15 cellular contexts compared by ENCODE assay signal in genomic region chr9:130661461-130662098, GRCh38. TPM values are rescaled to one million over a fixed set of nuclear protein-coding genes. Genes with fewer than 3 reads are reported as not detected.
DNase-seq lines count a peak whose midpoint lies in the region; ATAC-seq and TF ChIP-seq lines count a peak whose summit lies in the region.
"Had no signal": no experiment of that assay in that cellular context is flagged by ENCODE, and none has a peak within 500 bp of the region (broad histone marks: within the 10 kb centered on the region; RNA-seq: fewer than 3 reads in every experiment).

No MANE protein-coding gene starts in this region.

- DNase-seq in Right ventricle myocardium inferior (ENCODE audit: missing footprints) (peak; percentile 59), cardiac septum (ENCODE audit: low spot score) (no peak), WTC11 (ENCODE audit: low spot score) (peak; percentile 29), lower lobe of right lung (no peak), GM10266 (ENCODE audit: extremely low spot score) (no peak), DMS79 (lab: John Stamatoyannopoulos, UW) (no peak)
- no peak for DNase-seq in stimulated activated naive B cell treated with anti-CD40 and anti-IgM and Interleukin-4, amounts not matched to agents 10 μg/mL and 1 μg/mL and 100 μg/mL, for 72 hours
- DNase-seq in activated T-cell treated with anti-CD3 and anti-CD28 coated beads, Interleukin-2, amount 50 U/mL, for 1 hour = no peak
- DNase-seq: activated naive CD4-positive, alpha-beta T cell treated with anti-CD3 and anti-CD28 coated beads for 36 hours; central memory CD4-positive, alpha-beta T cell; stimulated activated CD4-positive, alpha-beta T cell treated with anti-CD3 and anti-CD28 coated beads, Interleukin-12 subunit alpha, Interleukin-12 subunit beta, amount 100 ng/mL, for 4 hours; testis had no signal

- no peak overlapping the region for H3K27ac Mint-ChIP-seq in WTC11
- H3K27ac Mint-ChIP-seq in stimulated activated naive B cell treated with anti-CD40 and anti-IgM and Interleukin-4, amounts not matched to agents 10 μg/mL and 1 μg/mL and 100 μg/mL, for 72 hours = peak overlapping the region; percentile 81
- H3K27ac Mint-ChIP-seq: activated naive CD4-positive, alpha-beta T cell treated with anti-CD3 and anti-CD28 coated beads for 36 hours; natural killer cell treated with Interleukin-12 subunit alpha and Interleukin-12 subunit beta and Interleukin-15 and Interleukin-18, amount 100 ng/mL, for 72 hours had no signal

- ATAC-seq in Right ventricle myocardium inferior = no peak
- ATAC-seq in WTC11 = no peak
- no peak for ATAC-seq in lower lobe of right lung
- ATAC-seq in stimulated activated naive B cell treated with anti-CD40 and anti-IgM and Interleukin-4, amounts not matched to agents 10 μg/mL and 1 μg/mL and 100 μg/mL, for 72 hours (replicated peaks) = no peak

- peaks cover 6% of the 10 kb centered on the region; the same call in 1 of the 2 replicates for H3K36me3 Mint-ChIP-seq in WTC11
- H3K36me3 Mint-ChIP-seq in stimulated activated naive B cell treated with anti-CD40 and anti-IgM and Interleukin-4, amounts not matched to agents 10 μg/mL and 1 μg/mL and 100 μg/mL, for 72 hours = peaks cover 1 to 6% of the 10 kb centered on the region in 2 donors

- H3K27me3 ChIP-seq in lower lobe of right lung (ENCODE audit: low read depth) = peaks cover 100% of the 10 kb centered on the region

- no peaks in the 10 kb centered on the region for H3K36me3 ChIP-seq in lower lobe of right lung
- H3K36me3 ChIP-seq: left lung had no signal

- peak overlapping the region; percentile 70 for H3K4me3 Mint-ChIP-seq in WTC11
- peak overlapping the region; percentile 19 to 25 for H3K4me3 Mint-ChIP-seq in stimulated activated naive B cell treated with anti-CD40 and anti-IgM and Interleukin-4, amounts not matched to agents 10 μg/mL and 1 μg/mL and 100 μg/mL, for 72 hours
- H3K4me3 Mint-ChIP-seq: activated naive CD4-positive, alpha-beta T cell treated with anti-CD3 and anti-CD28 coated beads for 36 hours; natural killer cell treated with Interleukin-12 subunit alpha and Interleukin-12 subunit beta and Interleukin-15 and Interleukin-18, amount 100 ng/mL, for 72 hours had no signal

- H3K9me3 ChIP-seq in lower lobe of right lung = no peaks in the 10 kb centered on the region
- H3K9me3 ChIP-seq: left lung, testis had no signal

- no peak overlapping the region for H3K27ac ChIP-seq in lower lobe of right lung
- H3K27ac ChIP-seq: left lung, testis had no signal

- peaks cover 100% of the 10 kb centered on the region for H3K27me3 Mint-ChIP-seq in WTC11 (ENCODE audit: low read depth)
- H3K27me3 Mint-ChIP-seq in stimulated activated naive B cell treated with anti-CD40 and anti-IgM and Interleukin-4, amounts not matched to agents 10 μg/mL and 1 μg/mL and 100 μg/mL, for 72 hours = peaks cover 59 to 97% of the 10 kb centered on the region in 2 donors

- H3K9me3 Mint-ChIP-seq in WTC11 = no peaks in the 10 kb centered on the region
- H3K9me3 Mint-ChIP-seq in stimulated activated naive B cell treated with anti-CD40 and anti-IgM and Interleukin-4, amounts not matched to agents 10 μg/mL and 1 μg/mL and 100 μg/mL, for 72 hours = no peaks in the 10 kb centered on the region
- H3K9me3 Mint-ChIP-seq: activated naive CD4-positive, alpha-beta T cell treated with anti-CD3 and anti-CD28 coated beads for 36 hours; natural killer cell treated with Interleukin-12 subunit alpha and Interleukin-12 subunit beta and Interleukin-15 and Interleukin-18, amount 100 ng/mL, for 72 hours had no signal

- peaks cover 62% of the 10 kb centered on the region for H3K4me1 ChIP-seq in lower lobe of right lung

- TF ChIP-seq CTCF in WTC11 (IDR thresholded peaks at IDR 0.05) (no peak), lower lobe of right lung (IDR thresholded peaks at IDR 0.05) (no peak), GM10266 (IDR thresholded peaks at IDR 0.05; ENCODE audit: control insufficient read depth, insufficient read depth, low read depth, missing control alignments) (no peak)

- POLR2A ChIA-PET in WTC11 (lab: Charles Lee) = no interaction called here

- intact Hi-C loops in Right ventricle myocardium inferior (cut with DNase I) = no loop called here
- intact Hi-C loops in cardiac septum (cut with DNase I) = no loop called here
- intact Hi-C loops in lower lobe of right lung (cut with DNase I) = no loop called here

- H3K4me3 ChIP-seq in lower lobe of right lung = peak overlapping the region; percentile 40

- peaks cover 24% of the 10 kb centered on the region for H3K4me1 Mint-ChIP-seq in WTC11
- H3K4me1 Mint-ChIP-seq in stimulated activated naive B cell treated with anti-CD40 and anti-IgM and Interleukin-4, amounts not matched to agents 10 μg/mL and 1 μg/mL and 100 μg/mL, for 72 hours = peaks cover 28 to 64% of the 10 kb centered on the region in 2 donors

- CTCF ChIA-PET in WTC11 (lab: Charles Lee) = interaction anchor here (0.6 to 4.5 kb wide), 4 partner anchors 19 to 656 kb away, joined by 3 to 39 read pairs (median 4); no protein-coding TSS in a partner anchor

TF ChIP-seq in WTC11, 78 proteins besides CTCF, POLR2A, EP300 and RAD21 (continues in another document):
- TF ChIP-seq CBFB (CRISPR knock-in tag; IDR thresholded peaks at IDR 0.05; ENCODE audit: low read depth) = no peak
- TF ChIP-seq IRF1 (CRISPR knock-in tag; IDR thresholded peaks at IDR 0.05) = no peak
- no peak for TF ChIP-seq PREB (CRISPR knock-in tag; IDR thresholded peaks at IDR 0.05; ENCODE audit: borderline replicate concordance)
- TF ChIP-seq CREM (CRISPR knock-in tag; IDR thresholded peaks at IDR 0.05) = no peak
- no peak for TF ChIP-seq FOXK1 (CRISPR knock-in tag; IDR thresholded peaks at IDR 0.05)
- TF ChIP-seq ZNF219 (CRISPR knock-in tag; IDR thresholded peaks at IDR 0.05; ENCODE audit: borderline replicate concordance) = no peak
- TF ChIP-seq KAT7 (CRISPR knock-in tag; IDR thresholded peaks at IDR 0.05; ENCODE audit: borderline replicate concordance) = no peak
- no peak for TF ChIP-seq ATF3 (CRISPR knock-in tag; conservative IDR thresholded peaks at IDR 0.05)
- no peak for TF ChIP-seq HMGA2 (CRISPR knock-in tag; IDR thresholded peaks at IDR 0.05)
- no peak for TF ChIP-seq ZSCAN18 (CRISPR knock-in tag; IDR thresholded peaks at IDR 0.05)
- no peak for TF ChIP-seq CDX4 (CRISPR knock-in tag; IDR thresholded peaks at IDR 0.05; ENCODE audit: borderline replicate concordance)
- no peak for TF ChIP-seq ZNF317 (CRISPR knock-in tag; IDR thresholded peaks at IDR 0.05; ENCODE audit: borderline replicate concordance, low read depth)
- no peak for TF ChIP-seq ZNF396 (CRISPR knock-in tag; IDR thresholded peaks at IDR 0.05; ENCODE audit: borderline replicate concordance)
- no peak for TF ChIP-seq ZNF416 (CRISPR knock-in tag; IDR thresholded peaks at IDR 0.05)
- no peak for TF ChIP-seq SMAD3 (CRISPR knock-in tag; IDR thresholded peaks at IDR 0.05; ENCODE audit: borderline replicate concordance)
- no peak for TF ChIP-seq TCF7 (CRISPR knock-in tag; IDR thresholded peaks at IDR 0.05; ENCODE audit: low read depth)
- TF ChIP-seq ZNF232 (CRISPR knock-in tag; IDR thresholded peaks at IDR 0.05) = no peak
- no peak for TF ChIP-seq ZNF138 (CRISPR knock-in tag; conservative IDR thresholded peaks at IDR 0.05)

RNA-seq across cellular contexts. Expression of gene PRDM12, which starts 2.8 kb away (rescaled TPM):
- total RNA-seq in Right ventricle myocardium inferior (not detected), cardiac septum (not detected), WTC11 (2021) (0.07 to 0.09 TPM in 2 of 3 replicates, not detected in the other), lower lobe of right lung (not detected)
- total RNA-seq: activated naive CD4-positive, alpha-beta T cell treated with anti-CD3 and anti-CD28 coated beads for 36 hours; glomerular endothelial cell; left lung had no signal

RNA-seq across cellular contexts. Expression of gene EXOSC2, which starts 32.0 kb away (rescaled TPM):
- total RNA-seq in Right ventricle myocardium inferior (11.2 TPM), cardiac septum (12.7 TPM), WTC11 (2021) (76.1 to 80.3 TPM (median 79.2 TPM) in 3 replicates), lower lobe of right lung (18.4 TPM)

Comparison
In these comparisons a context has a peak if more than half of its experiments do, and no peak if none do; other contexts are left out.
1. DNase-seq: peak in Right ventricle myocardium inferior (single experiment) and WTC11 (single experiment); none in cardiac septum (single experiment), lower lobe of right lung (single experiment), stimulated activated naive B cell treated with anti-CD40 and anti-IgM and Interleukin-4, amounts not matched to agents 10 μg/mL and 1 μg/mL and 100 μg/mL, for 72 hours (single experiment), activated T-cell treated with anti-CD3 and anti-CD28 coated beads, Interleukin-2, amount 50 U/mL, for 1 hour (single experiment), GM10266 (single experiment) and DMS79 (single experiment).